In genomic region chr17:2937331-2938003, GRCh38 we compare ENCODE assay signal across 1 cellular context.
TF ChIP-seq lines count a peak whose summit lies in the region.

No MANE protein-coding gene starts in this region.

TF ChIP-seq in H1, 55 proteins besides CTCF, POLR2A, EP300 and RAD21:
- no peak for TF ChIP-seq NANOG (IDR thresholded peaks at IDR 0.05; ENCODE audit: insufficient read depth, low read depth, low read length, poor library complexity, severe bottlenecking)
